In the genomic region with DNA sequence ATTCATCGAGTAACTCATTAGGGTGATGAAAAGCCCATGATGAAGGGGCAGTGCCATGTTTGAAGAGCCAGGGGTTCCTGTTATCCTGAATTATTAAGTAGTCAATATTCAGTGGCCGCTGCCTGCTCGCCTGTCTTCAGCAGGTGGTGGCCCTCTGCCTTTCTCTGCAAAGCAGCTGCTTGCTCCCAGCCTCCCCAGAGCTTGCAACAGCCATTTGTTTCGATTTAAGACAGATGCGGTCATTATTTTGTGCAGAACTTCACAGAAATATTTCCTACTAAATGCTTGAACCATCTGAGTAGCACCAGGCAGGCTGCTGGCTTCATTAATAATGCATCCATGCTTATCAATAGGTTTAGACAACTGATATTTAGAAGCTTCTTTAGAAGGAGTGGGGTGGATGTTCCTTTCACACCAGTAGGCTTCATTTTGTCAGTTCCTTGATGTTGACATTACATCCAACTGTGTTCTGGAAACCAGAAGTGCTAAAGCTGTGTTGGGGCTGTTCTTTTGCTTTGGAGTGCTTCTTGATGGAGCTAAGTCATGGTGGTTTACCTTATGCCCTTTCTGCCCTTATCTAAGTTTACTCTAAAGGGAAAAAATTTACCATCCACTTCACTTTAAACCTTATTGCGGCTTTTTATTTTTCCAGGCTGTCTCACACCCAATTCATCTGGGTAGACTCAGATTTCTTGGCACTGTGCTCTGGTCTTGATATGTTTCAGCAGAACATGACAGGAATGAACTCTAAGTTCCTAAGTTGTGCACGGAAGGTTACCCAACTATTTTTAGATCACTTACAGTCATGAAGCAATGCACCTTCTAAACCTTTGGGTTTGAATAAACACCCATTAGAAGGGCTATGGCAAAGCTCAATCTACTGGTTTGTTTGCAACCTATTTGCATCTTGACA, we compare ENCODE assay signal across 16 cellular contexts.
DNase-seq lines count a peak whose midpoint lies in the region; ATAC-seq and TF ChIP-seq lines count a peak whose summit lies in the region.
"Had no signal": no experiment of that assay in that cellular context is flagged by ENCODE, and none has a peak within 500 bp of the region (broad histone marks: within the 10 kb centered on the region; RNA-seq: fewer than 3 reads in every experiment).

No MANE protein-coding gene starts in this region.

- H3K36me3 ChIP-seq in ACC112 (ENCODE audit: insufficient read depth, low read length) (no peaks in the 10 kb centered on the region), esophagus muscularis mucosa (no peaks in the 10 kb centered on the region), lower lobe of right lung (no peaks in the 10 kb centered on the region), OCI-LY7 (ENCODE audit: insufficient read depth, low read length) (no peaks in the 10 kb centered on the region)

- H2AFZ ChIP-seq in ACC112 (ENCODE audit: low read length, unreplicated experiment) (peak overlapping the region; percentile 19), OCI-LY7 (ENCODE audit: low read length) (no peak overlapping the region)
- H2AFZ ChIP-seq: PC-9 had no signal

- no peak for TF ChIP-seq CTCF in esophagus muscularis mucosa (IDR thresholded peaks at IDR 0.05)
- no peak for TF ChIP-seq CTCF in lower lobe of right lung (IDR thresholded peaks at IDR 0.05)
- no peak for TF ChIP-seq CTCF in OCI-LY7 (conservative IDR thresholded peaks at IDR 0.05; ENCODE audit: low read length)

- H3K4me1 ChIP-seq in ACC112 (ENCODE audit: control insufficient read depth, insufficient read depth, low read length, unreplicated experiment) (peaks cover 6% of the 10 kb centered on the region), esophagus muscularis mucosa (peaks cover 10 to 18% (median 18%) of the 10 kb centered on the region in 4 donors), lower lobe of right lung (peaks cover 9% of the 10 kb centered on the region), OCI-LY7 (ENCODE audit: insufficient read depth, low read length, poor library complexity, severe bottlenecking) (no peaks in the 10 kb centered on the region)

- no peaks in the 10 kb centered on the region for H3K27me3 ChIP-seq in ACC112 (ENCODE audit: insufficient read depth, low read length)
- H3K27me3 ChIP-seq in esophagus muscularis mucosa, result no peaks in the 10 kb centered on the region
- H3K27me3 ChIP-seq in lower lobe of right lung (ENCODE audit: low read depth), result no peaks in the 10 kb centered on the region

- WGBS in esophagus muscularis mucosa, result 46% methylated on average over 7 of the region's 7 CpGs

- TF ChIP-seq EP300 in esophagus muscularis mucosa (IDR thresholded peaks at IDR 0.05), result peak; percentile 21

- H3K9me3 ChIP-seq in esophagus muscularis mucosa (peaks cover 0 to 4% (median 0%) of the 10 kb centered on the region in 4 donors), lower lobe of right lung (no peaks in the 10 kb centered on the region), OCI-LY7 (ENCODE audit: low read length) (no peaks in the 10 kb centered on the region)

- DNase-seq in M059J (ENCODE audit: low read depth), result peak; percentile 48
- no peak for DNase-seq in esophagus muscularis mucosa (ENCODE audit: extremely low spot score)
- no peak for DNase-seq in lower lobe of right lung
- DNase-seq in stimulated activated CD4-positive, alpha-beta T cell treated with anti-CD3 and anti-CD28 coated beads, Interleukin-2, amount 100 ng/mL, for 48 hours, result no peak
- DNase-seq in HuH-7 (ENCODE audit: low spot score), result no peak
- no peak for DNase-seq in activated CD4-positive, alpha-beta T cell treated with anti-CD3 and anti-CD28 coated beads for 1 hour
- no peak for DNase-seq in OCI-LY7 (ENCODE audit: low spot score)
- DNase-seq: activated B cell treated with CpG ODN at 0.5 μM for 24 hours; activated CD8-positive, alpha-beta memory T cell treated with anti-CD3 and anti-CD28 coated beads, Interleukin-2, amount 10 ng/mL, durations not matched to agents 7 days and 5 days; activated naive CD4-positive, alpha-beta T cell treated with Interleukin-2 at 50 U/mL for 16 hours; H7; NCI-H146; PC-9; T-cell had no signal

- H3K9me2 ChIP-seq in OCI-LY7 (ENCODE audit: insufficient read depth, low read length), result no peaks in the 10 kb centered on the region

- no peak overlapping the region for H3K4me2 ChIP-seq in OCI-LY7 (ENCODE audit: low read length)
- H3K4me2 ChIP-seq: PC-9 had no signal

- H4K20me1 ChIP-seq in OCI-LY7 (ENCODE audit: insufficient read depth, low read length), result no peaks in the 10 kb centered on the region

- no TSS peak for BruUV-seq in OCI-LY7 (replicated peaks; lab: Mats Ljungman, UMichigan)

- H3K27ac ChIP-seq in ACC112 (ENCODE audit: low read depth, low read length) (peak overlapping the region; percentile 18; the same call in 1 of the 2 replicates), esophagus muscularis mucosa (replicated peaks in 1 of 4) (peak overlapping the region; percentile 50 to 74 (median 59)), lower lobe of right lung (no peak overlapping the region), OCI-LY7 (ENCODE audit: low read depth, low read length, poor library complexity, severe bottlenecking) (no peak overlapping the region)
- H3K27ac ChIP-seq: HL-60, PC-9 had no signal

- TF ChIP-seq POLR2A in esophagus muscularis mucosa (IDR thresholded peaks at IDR 0.05; ENCODE audit: low read depth), result no peak

- POLR2A ChIA-PET in OCI-LY7 (lab: Charles Lee), result no interaction called here

- CTCF ChIA-PET in OCI-LY7 (lab: Charles Lee; ENCODE audit: unreplicated experiment), result no interaction called here

- intact Hi-C loops in esophagus muscularis mucosa (cut with DNase I) (no loop called here), lower lobe of right lung (cut with DNase I) (no loop called here), OCI-LY7 (cut with micrococcal nuclease; ENCODE audit: unreplicated experiment) (no loop called here)

- ATAC-seq in lower lobe of right lung, result peak; percentile 88 to 94
- ATAC-seq: activated CD8-positive, alpha-beta memory T cell treated with anti-CD3 and anti-CD28 coated beads, Interleukin-2, amount 10 ng/mL, durations not matched to agents 7 days and 5 days; T-cell had no signal

- H3K79me2 ChIP-seq in ACC112 (ENCODE audit: control insufficient read depth, insufficient read depth, low read length, unreplicated experiment), result no peaks in the 10 kb centered on the region
- no peaks in the 10 kb centered on the region for H3K79me2 ChIP-seq in OCI-LY7 (ENCODE audit: insufficient read depth, low read depth, low read length)

- H3K4me3 ChIP-seq in ACC112 (ENCODE audit: low read depth, low read length) (no peak overlapping the region), esophagus muscularis mucosa (no peak overlapping the region), lower lobe of right lung (no peak overlapping the region), OCI-LY7 (ENCODE audit: low read depth, low read length, poor library complexity, severe bottlenecking) (no peak overlapping the region)
- H3K4me3 ChIP-seq: PC-9 had no signal

Comparison
In these comparisons a context has a peak if more than half of its experiments do, and no peak if none do; other contexts are left out.
1. H3K27ac ChIP-seq: peak in ACC112 (single experiment) and esophagus muscularis mucosa (4 of 4); none in lower lobe of right lung (single experiment) and OCI-LY7 (single experiment).